Comparison of ENCODE assay signal across 1 cellular context in the genomic region with DNA sequence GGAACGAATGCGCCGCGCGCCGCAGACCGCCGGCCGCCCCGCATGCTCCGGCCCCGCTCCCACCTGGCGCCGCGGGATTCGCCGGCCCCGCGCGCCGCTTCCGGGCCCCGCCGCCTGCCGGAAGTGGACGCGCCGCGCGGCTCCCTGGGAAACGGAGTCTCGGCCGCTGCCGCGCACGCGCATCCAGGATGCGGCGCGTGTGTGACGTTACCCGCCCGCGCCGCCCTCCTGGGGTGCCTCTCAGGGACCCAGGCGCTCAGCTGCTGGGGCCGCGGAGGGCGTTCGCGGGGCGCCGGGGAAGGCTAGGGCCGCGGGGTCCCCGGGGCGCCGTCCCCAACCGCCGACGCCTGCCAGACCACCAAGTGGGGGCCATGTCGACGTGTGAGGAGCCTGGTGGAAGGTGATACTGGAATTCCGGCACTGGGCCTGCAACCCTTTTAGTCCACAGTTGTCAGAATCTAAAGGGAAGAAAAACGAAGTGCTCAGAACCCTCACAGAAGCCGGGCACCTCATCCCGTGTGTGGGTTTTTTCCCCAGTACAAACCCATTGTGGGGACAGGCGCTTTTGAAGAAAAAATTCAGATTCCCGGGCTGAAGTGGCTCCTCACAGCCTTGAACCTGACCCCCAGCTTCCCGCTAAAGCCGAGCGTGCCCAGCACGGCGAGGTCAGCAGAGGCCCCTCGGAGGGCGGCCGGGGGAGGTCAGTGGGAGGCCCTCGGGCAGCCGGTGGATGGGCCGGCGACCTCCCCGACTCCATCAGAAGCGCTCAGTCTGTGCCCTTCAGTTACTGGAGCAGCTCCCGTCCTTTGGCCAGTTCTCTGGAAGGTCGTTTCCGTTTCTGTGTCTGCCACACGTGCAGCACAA.
TF ChIP-seq lines count a peak whose summit lies in the region.

A gene with protein sequence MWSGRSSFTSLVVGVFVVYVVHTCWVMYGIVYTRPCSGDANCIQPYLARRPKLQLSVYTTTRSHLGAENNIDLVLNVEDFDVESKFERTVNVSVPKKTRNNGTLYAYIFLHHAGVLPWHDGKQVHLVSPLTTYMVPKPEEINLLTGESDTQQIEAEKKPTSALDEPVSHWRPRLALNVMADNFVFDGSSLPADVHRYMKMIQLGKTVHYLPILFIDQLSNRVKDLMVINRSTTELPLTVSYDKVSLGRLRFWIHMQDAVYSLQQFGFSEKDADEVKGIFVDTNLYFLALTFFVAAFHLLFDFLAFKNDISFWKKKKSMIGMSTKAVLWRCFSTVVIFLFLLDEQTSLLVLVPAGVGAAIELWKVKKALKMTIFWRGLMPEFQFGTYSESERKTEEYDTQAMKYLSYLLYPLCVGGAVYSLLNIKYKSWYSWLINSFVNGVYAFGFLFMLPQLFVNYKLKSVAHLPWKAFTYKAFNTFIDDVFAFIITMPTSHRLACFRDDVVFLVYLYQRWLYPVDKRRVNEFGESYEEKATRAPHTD (minus strand): TSS at position 125 of the 864 bp plus-strand sequence. CDS start 258 bp downstream, outside the sequence.

TF ChIP-seq in K562, 482 proteins besides CTCF, POLR2A, EP300 and RAD21 (continued from another document and continues in another):
- TF ChIP-seq, protein P1, sequence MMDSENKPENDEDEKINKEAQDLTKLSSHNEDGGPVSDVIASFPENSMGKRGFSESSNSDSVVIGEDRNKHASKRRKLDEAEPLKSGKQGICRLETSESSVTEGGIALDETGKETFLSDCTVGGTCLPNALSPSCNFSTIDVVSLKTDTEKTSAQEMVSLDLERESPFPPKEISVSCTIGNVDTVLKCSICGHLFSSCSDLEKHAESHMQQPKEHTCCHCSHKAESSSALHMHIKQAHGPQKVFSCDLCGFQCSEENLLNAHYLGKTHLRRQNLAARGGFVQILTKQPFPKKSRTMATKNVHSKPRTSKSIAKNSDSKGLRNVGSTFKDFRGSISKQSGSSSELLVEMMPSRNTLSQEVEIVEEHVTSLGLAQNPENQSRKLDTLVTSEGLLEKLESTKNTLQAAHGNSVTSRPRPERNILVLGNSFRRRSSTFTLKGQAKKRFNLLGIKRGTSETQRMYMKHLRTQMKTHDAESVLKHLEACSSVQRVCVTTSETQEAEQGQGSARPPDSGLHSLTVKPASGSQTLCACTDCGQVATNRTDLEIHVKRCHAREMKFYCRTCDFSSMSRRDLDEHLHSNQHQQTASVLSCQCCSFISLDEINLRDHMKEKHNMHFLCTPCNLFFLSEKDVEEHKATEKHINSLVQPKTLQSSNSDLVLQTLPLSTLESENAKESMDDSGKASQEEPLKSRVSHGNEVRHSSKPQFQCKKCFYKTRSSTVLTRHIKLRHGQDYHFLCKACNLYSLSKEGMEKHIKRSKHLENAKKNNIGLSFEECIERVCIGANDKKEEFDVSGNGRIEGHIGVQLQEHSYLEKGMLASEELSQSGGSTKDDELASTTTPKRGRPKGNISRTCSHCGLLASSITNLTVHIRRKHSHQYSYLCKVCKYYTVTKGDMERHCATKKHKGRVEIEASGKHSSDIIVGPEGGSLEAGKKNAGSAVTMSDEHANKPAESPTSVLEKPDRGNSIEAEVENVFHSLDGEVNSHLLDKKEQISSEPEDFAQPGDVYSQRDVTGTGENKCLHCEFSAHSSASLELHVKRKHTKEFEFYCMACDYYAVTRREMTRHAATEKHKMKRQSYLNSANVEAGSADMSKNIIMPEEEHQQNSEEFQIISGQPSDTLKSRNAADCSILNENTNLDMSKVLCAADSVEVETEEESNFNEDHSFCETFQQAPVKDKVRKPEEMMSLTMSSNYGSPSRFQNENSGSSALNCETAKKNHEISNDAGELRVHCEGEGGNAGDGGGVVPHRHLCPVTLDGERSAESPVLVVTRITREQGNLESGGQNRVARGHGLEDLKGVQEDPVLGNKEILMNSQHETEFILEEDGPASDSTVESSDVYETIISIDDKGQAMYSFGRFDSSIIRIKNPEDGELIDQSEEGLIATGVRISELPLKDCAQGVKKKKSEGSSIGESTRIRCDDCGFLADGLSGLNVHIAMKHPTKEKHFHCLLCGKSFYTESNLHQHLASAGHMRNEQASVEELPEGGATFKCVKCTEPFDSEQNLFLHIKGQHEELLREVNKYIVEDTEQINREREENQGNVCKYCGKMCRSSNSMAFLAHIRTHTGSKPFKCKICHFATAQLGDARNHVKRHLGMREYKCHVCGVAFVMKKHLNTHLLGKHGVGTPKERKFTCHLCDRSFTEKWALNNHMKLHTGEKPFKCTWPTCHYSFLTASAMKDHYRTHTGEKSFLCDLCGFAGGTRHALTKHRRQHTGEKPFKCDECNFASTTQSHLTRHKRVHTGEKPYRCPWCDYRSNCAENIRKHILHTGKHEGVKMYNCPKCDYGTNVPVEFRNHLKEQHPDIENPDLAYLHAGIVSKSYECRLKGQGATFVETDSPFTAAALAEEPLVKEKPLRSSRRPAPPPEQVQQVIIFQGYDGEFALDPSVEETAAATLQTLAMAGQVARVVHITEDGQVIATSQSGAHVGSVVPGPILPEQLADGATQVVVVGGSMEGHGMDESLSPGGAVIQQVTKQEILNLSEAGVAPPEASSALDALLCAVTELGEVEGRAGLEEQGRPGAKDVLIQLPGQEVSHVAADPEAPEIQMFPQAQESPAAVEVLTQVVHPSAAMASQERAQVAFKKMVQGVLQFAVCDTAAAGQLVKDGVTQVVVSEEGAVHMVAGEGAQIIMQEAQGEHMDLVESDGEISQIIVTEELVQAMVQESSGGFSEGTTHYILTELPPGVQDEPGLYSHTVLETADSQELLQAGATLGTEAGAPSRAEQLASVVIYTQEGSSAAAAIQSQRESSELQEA (IDR thresholded peaks at IDR 0.05; ENCODE audit: low read depth): no peak
- TF ChIP-seq, protein P2, sequence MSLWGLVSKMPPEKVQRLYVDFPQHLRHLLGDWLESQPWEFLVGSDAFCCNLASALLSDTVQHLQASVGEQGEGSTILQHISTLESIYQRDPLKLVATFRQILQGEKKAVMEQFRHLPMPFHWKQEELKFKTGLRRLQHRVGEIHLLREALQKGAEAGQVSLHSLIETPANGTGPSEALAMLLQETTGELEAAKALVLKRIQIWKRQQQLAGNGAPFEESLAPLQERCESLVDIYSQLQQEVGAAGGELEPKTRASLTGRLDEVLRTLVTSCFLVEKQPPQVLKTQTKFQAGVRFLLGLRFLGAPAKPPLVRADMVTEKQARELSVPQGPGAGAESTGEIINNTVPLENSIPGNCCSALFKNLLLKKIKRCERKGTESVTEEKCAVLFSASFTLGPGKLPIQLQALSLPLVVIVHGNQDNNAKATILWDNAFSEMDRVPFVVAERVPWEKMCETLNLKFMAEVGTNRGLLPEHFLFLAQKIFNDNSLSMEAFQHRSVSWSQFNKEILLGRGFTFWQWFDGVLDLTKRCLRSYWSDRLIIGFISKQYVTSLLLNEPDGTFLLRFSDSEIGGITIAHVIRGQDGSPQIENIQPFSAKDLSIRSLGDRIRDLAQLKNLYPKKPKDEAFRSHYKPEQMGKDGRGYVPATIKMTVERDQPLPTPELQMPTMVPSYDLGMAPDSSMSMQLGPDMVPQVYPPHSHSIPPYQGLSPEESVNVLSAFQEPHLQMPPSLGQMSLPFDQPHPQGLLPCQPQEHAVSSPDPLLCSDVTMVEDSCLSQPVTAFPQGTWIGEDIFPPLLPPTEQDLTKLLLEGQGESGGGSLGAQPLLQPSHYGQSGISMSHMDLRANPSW (CRISPR knock-in tag; IDR thresholded peaks at IDR 0.05): no peak
- TF ChIP-seq HOXB6 (CRISPR knock-in tag; IDR thresholded peaks at IDR 0.05; ENCODE audit: borderline replicate concordance) (no peak), HDAC3 (IDR thresholded peaks at IDR 0.05; ENCODE audit: borderline replicate concordance, partially characterized antibody) (no peak), ZNF282 (CRISPR knock-in tag; IDR thresholded peaks at IDR 0.05) (0 out of 2 replicates have a peak, but pooled peaks have one; percentile 23), MBD2 (IDR thresholded peaks at IDR 0.05; ENCODE audit: borderline replicate concordance, low read depth) (peak; percentile 38; the same call in 1 of the 2 replicates), TCFL5 (CRISPR knock-in tag; conservative IDR thresholded peaks at IDR 0.05) (no peak), TSC22D4 (tag; IDR thresholded peaks at IDR 0.05) (no peak), CBX3 (IDR thresholded peaks at IDR 0.05; ENCODE audit: borderline replicate concordance in 1 of 2, low read length in 2 of 2) (no peak), TEAD4 (IDR thresholded peaks at IDR 0.05; ENCODE audit: low read length) (no peak), TEAD4 (CRISPR knock-in tag; IDR thresholded peaks at IDR 0.05; ENCODE audit: borderline replicate concordance) (0 out of 2 replicates have a peak, but pooled peaks have one; percentile 65), SIN3A (IDR thresholded peaks at IDR 0.05; ENCODE audit: borderline replicate concordance in 2 of 2, control insufficient read depth in 1 of 2, low read depth in 2 of 2, low read length in 2 of 2) (peak; percentile 93 to 96), ZNF140 (CRISPR knock-in tag; IDR thresholded peaks at IDR 0.05) (no peak), ILF3 (IDR thresholded peaks at IDR 0.05; ENCODE audit: borderline replicate concordance) (no peak; the same call in 1 of the 2 replicates), CBX1 (IDR thresholded peaks at IDR 0.05; ENCODE audit: low read depth) (peak; percentile 49; the same call in 1 of the 2 replicates), CHCHD3 (CRISPR knock-in tag; IDR thresholded peaks at IDR 0.05) (no peak), ZNF707 (CRISPR knock-in tag; conservative IDR thresholded peaks at IDR 0.05) (no peak), PTTG1 (tag; IDR thresholded peaks at IDR 0.05; ENCODE audit: low read depth) (no peak), CBFA2T3 (IDR thresholded peaks at IDR 0.05) (peak; percentile 72), TAF15 (IDR thresholded peaks at IDR 0.05; ENCODE audit: low read depth, low read length) (no peak), SMAD2 (IDR thresholded peaks at IDR 0.05; ENCODE audit: low read depth, low read length) (no peak), ZNF224 (CRISPR knock-in tag; IDR thresholded peaks at IDR 0.05) (no peak), RBM14 (IDR thresholded peaks at IDR 0.05; ENCODE audit: borderline replicate concordance, insufficient read depth, low read depth, low read length) (no peak), CBX5 (IDR thresholded peaks at IDR 0.05; ENCODE audit: borderline replicate concordance, low read depth) (no peak), POLR2G (IDR thresholded peaks at IDR 0.05; ENCODE audit: low read depth, low read length) (peak; percentile 89), ZNF347 (CRISPR knock-in tag; IDR thresholded peaks at IDR 0.05; ENCODE audit: low read depth) (no peak), KLF13 (tag; IDR thresholded peaks at IDR 0.05; ENCODE audit: borderline replicate concordance, low read depth) (peak; percentile 42; the same call in 1 of the 2 replicates), SOX6 (IDR thresholded peaks at IDR 0.05) (no peak)
- TF ChIP-seq, protein P3, sequence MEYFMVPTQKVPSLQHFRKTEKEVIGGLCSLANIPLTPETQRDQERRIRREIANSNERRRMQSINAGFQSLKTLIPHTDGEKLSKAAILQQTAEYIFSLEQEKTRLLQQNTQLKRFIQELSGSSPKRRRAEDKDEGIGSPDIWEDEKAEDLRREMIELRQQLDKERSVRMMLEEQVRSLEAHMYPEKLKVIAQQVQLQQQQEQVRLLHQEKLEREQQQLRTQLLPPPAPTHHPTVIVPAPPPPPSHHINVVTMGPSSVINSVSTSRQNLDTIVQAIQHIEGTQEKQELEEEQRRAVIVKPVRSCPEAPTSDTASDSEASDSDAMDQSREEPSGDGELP (CRISPR knock-in tag; IDR thresholded peaks at IDR 0.05; ENCODE audit: borderline replicate concordance): peak; percentile 75
- TF ChIP-seq, protein P4, sequence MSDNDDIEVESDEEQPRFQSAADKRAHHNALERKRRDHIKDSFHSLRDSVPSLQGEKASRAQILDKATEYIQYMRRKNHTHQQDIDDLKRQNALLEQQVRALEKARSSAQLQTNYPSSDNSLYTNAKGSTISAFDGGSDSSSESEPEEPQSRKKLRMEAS (CRISPR knock-in tag; IDR thresholded peaks at IDR 0.05): peak; percentile 46
- TF ChIP-seq, protein P5, sequence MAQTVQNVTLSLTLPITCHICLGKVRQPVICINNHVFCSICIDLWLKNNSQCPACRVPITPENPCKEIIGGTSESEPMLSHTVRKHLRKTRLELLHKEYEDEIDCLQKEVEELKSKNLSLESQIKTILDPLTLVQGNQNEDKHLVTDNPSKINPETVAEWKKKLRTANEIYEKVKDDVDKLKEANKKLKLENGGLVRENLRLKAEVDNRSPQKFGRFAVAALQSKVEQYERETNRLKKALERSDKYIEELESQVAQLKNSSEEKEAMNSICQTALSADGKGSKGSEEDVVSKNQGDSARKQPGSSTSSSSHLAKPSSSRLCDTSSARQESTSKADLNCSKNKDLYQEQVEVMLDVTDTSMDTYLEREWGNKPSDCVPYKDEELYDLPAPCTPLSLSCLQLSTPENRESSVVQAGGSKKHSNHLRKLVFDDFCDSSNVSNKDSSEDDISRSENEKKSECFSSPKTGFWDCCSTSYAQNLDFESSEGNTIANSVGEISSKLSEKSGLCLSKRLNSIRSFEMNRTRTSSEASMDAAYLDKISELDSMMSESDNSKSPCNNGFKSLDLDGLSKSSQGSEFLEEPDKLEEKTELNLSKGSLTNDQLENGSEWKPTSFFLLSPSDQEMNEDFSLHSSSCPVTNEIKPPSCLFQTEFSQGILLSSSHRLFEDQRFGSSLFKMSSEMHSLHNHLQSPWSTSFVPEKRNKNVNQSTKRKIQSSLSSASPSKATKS (CRISPR knock-in tag; IDR thresholded peaks at IDR 0.05): no peak
- TF ChIP-seq, protein P6, sequence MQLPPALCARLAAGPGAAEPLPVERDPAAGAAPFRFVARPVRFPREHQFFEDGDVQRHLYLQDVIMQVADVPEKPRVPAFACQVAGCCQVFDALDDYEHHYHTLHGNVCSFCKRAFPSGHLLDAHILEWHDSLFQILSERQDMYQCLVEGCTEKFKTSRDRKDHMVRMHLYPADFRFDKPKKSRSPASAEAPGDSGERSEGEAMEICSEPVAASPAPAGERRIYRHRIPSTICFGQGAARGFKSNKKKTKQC (CRISPR knock-in tag; IDR thresholded peaks at IDR 0.05): peak; percentile 85; the same call in 1 of the 2 replicates
- TF ChIP-seq, protein P7, sequence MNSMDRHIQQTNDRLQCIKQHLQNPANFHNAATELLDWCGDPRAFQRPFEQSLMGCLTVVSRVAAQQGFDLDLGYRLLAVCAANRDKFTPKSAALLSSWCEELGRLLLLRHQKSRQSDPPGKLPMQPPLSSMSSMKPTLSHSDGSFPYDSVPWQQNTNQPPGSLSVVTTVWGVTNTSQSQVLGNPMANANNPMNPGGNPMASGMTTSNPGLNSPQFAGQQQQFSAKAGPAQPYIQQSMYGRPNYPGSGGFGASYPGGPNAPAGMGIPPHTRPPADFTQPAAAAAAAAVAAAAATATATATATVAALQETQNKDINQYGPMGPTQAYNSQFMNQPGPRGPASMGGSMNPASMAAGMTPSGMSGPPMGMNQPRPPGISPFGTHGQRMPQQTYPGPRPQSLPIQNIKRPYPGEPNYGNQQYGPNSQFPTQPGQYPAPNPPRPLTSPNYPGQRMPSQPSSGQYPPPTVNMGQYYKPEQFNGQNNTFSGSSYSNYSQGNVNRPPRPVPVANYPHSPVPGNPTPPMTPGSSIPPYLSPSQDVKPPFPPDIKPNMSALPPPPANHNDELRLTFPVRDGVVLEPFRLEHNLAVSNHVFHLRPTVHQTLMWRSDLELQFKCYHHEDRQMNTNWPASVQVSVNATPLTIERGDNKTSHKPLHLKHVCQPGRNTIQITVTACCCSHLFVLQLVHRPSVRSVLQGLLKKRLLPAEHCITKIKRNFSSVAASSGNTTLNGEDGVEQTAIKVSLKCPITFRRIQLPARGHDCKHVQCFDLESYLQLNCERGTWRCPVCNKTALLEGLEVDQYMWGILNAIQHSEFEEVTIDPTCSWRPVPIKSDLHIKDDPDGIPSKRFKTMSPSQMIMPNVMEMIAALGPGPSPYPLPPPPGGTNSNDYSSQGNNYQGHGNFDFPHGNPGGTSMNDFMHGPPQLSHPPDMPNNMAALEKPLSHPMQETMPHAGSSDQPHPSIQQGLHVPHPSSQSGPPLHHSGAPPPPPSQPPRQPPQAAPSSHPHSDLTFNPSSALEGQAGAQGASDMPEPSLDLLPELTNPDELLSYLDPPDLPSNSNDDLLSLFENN (IDR thresholded peaks at IDR 0.05; ENCODE audit: low read depth in 2 of 2, low read length in 2 of 2): 0 out of 4 replicates have a peak, but pooled peaks of 1 of the 2 experiments have one; percentile 29
